8 cellular contexts compared by ENCODE assay signal in genomic region chr6:42901538-42901957, GRCh38. TPM values are rescaled to one million over a fixed set of nuclear protein-coding genes. Genes with fewer than 3 reads are reported as not detected.
A peak's percentile ranks its signal among the peaks of the same experiment; 100 is the strongest.
DNase-seq lines count a peak whose midpoint lies in the region; ATAC-seq lines count a peak whose summit lies in the region.

No MANE protein-coding gene starts in this region.

- DNase-seq in GF-D8 (lab: John Stamatoyannopoulos, UW): peak; percentile 38
- DNase-seq in NCI-H460 (ENCODE audit: extremely low read depth, low read depth): peak; percentile 79
- peak; percentile 59 for DNase-seq in activated CD4-positive, CD25-positive, alpha-beta regulatory T cell treated with anti-CD3 and anti-CD28 coated beads, Interleukin-2, amount 50 U/mL, for 72 hours
- DNase-seq in cerebellum (ENCODE audit: low spot score): peak; percentile 75
- DNase-seq in left kidney (ENCODE audit: low read depth, low spot score): peak; percentile 93
- peak; percentile 60 to 70 for DNase-seq in stimulated activated CD4-positive, alpha-beta T cell treated with anti-CD3 and anti-CD28 coated beads, Interleukin-2, amount 100 ng/mL, for 48 hours

- peak; percentile 55 for ATAC-seq in HG03196 (IDR thresholded peaks at IDR 0.05; ENCODE audit: unreplicated experiment)
- no peak for ATAC-seq in HG03139 (IDR thresholded peaks at IDR 0.05; ENCODE audit: unreplicated experiment)

RNA-seq across cellular contexts. Expression of gene PTCRA, which starts 14.3 kb away (rescaled TPM):
- not detected in 2 replicates for total RNA-seq in NCI-H460 (2014; rRNA removed; shearing (Covaris generic))
- polyA plus RNA-seq in NCI-H460 (2014; cell fraction: nucleus; rRNA removed): not detected in 2 replicates
- not detected for total RNA-seq in cerebellum

RNA-seq across cellular contexts. Expression of gene RPL7L1, which starts 22.1 kb away (rescaled TPM):
- total RNA-seq in NCI-H460 (2014; rRNA removed; shearing (Covaris generic)): 156 and 159 TPM in 2 replicates
- polyA plus RNA-seq in NCI-H460 (2014; cell fraction: nucleus; rRNA removed): 74.1 and 90.1 TPM in 2 replicates
- 81.9 TPM for total RNA-seq in cerebellum

RNA-seq across cellular contexts. Expression of gene CNPY3, which starts 27.7 kb away (rescaled TPM):
- total RNA-seq in NCI-H460 (2014; rRNA removed; shearing (Covaris generic)): 25.7 and 29.8 TPM in 2 replicates
- polyA plus RNA-seq in NCI-H460 (2014; cell fraction: nucleus; rRNA removed): 36.5 and 43.6 TPM in 2 replicates
- 18.9 TPM for total RNA-seq in cerebellum

RNA-seq across cellular contexts. Expression of gene GNMT, which starts 59.0 kb away (rescaled TPM):
- total RNA-seq in NCI-H460 (2014; rRNA removed; shearing (Covaris generic)): not detected in 2 replicates
- polyA plus RNA-seq in NCI-H460 (2014; cell fraction: nucleus; rRNA removed): not detected in 2 replicates
- total RNA-seq in cerebellum: 0.36 TPM

Comparison
In these comparisons a context has a peak if more than half of its experiments do, and no peak if none do; other contexts are left out.
1. DNase-seq: peak in every context shown above with its lines; median percentile 93 in left kidney; 79 in NCI-H460; 75 in cerebellum; 65 in stimulated activated CD4-positive, alpha-beta T cell treated with anti-CD3 and anti-CD28 coated beads, Interleukin-2, amount 100 ng/mL, for 48 hours; 59 in activated CD4-positive, CD25-positive, alpha-beta regulatory T cell treated with anti-CD3 and anti-CD28 coated beads, Interleukin-2, amount 50 U/mL, for 72 hours; 38 in GF-D8.